8 cellular contexts compared by ENCODE assay signal in the genomic region with DNA sequence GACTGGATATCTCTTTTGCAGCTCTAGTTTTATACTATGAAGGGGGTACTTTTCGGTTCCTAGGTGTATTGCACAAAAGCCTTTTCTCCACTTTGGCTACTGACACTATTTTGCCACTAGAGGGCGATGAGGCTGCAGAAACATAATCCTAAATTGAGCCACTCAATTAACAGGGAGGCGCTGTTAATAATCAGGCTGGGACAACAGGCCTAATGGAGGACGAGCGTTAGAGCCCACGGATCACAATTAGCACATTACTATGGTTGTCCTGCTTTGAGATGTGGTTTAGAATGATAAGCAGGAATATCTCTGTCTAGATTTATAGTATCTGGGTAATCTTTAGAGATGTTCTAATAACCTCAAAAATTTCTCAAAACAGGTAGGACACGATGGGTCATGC.
DNase-seq lines count a peak whose midpoint lies in the region; ATAC-seq and TF ChIP-seq lines count a peak whose summit lies in the region.

No MANE protein-coding gene starts in this region.

- H3K9me3 ChIP-seq in endodermal cell (ENCODE audit: control insufficient read depth, low read length) (no peaks in the 10 kb centered on the region), testis (no peaks in the 10 kb centered on the region)

- ATAC-seq in GM19351 (IDR thresholded peaks at IDR 0.05; ENCODE audit: unreplicated experiment) (peak; percentile 45), HG03457 (IDR thresholded peaks at IDR 0.05; ENCODE audit: unreplicated experiment) (peak; percentile 53)

- H3K4me1 ChIP-seq in endodermal cell (ENCODE audit: control insufficient read depth, insufficient read depth, low read length): peaks cover 10% of the 10 kb centered on the region
- no peaks in the 10 kb centered on the region for H3K4me1 ChIP-seq in testis

- no peaks in the 10 kb centered on the region for H3K9me3 Mint-ChIP-seq in activated CD4-positive, alpha-beta T cell treated with anti-CD3 and anti-CD28 coated beads, Interleukin-2, amount 10 ng/mL, durations not matched to agents 7 days and 5 days
- H3K9me3 Mint-ChIP-seq in endodermal cell: no peaks in the 10 kb centered on the region

- H3K27ac Mint-ChIP-seq in activated CD4-positive, alpha-beta T cell treated with anti-CD3 and anti-CD28 coated beads, Interleukin-2, amount 10 ng/mL, durations not matched to agents 7 days and 5 days: no peak overlapping the region
- no peak overlapping the region for H3K27ac Mint-ChIP-seq in endodermal cell

- no peak overlapping the region for H3K9ac ChIP-seq in endodermal cell (ENCODE audit: extremely low read depth, low read length, poor library complexity, severe bottlenecking)

- H3K4me3 ChIP-seq in endodermal cell (ENCODE audit: low read length) (no peak overlapping the region), testis (peak overlapping the region in 1 of 2 donors; percentile 31)

- no peak overlapping the region for H3K4me3 Mint-ChIP-seq in activated CD4-positive, alpha-beta T cell treated with anti-CD3 and anti-CD28 coated beads, Interleukin-2, amount 10 ng/mL, durations not matched to agents 7 days and 5 days
- H3K4me3 Mint-ChIP-seq in endodermal cell: no peak overlapping the region

- peaks cover 3% of the 10 kb centered on the region for H3K4me1 Mint-ChIP-seq in activated CD4-positive, alpha-beta T cell treated with anti-CD3 and anti-CD28 coated beads, Interleukin-2, amount 10 ng/mL, durations not matched to agents 7 days and 5 days
- peaks cover 45% of the 10 kb centered on the region for H3K4me1 Mint-ChIP-seq in endodermal cell

- no peak for TF ChIP-seq POLR2A in testis (IDR thresholded peaks at IDR 0.05)

- DNase-seq in COLO829 (ENCODE audit: low spot score) (peak; percentile 62), NCI-H510A (lab: John Stamatoyannopoulos, UW) (peak; percentile 40), endodermal cell (peak; percentile 80), mucosa of gallbladder (ENCODE audit: low spot score) (peak; percentile 41), testis (peak; percentile 65)
- peak; percentile 57 for DNase-seq in activated CD4-positive, alpha-beta T cell treated with anti-CD3 and anti-CD28 coated beads, Interleukin-2, amount 10 ng/mL, durations not matched to agents 7 days and 5 days

- H3K27ac ChIP-seq in endodermal cell (ENCODE audit: low read depth, low read length): no peak overlapping the region
- no peak overlapping the region for H3K27ac ChIP-seq in testis

- TF ChIP-seq CTCF in endodermal cell (conservative IDR thresholded peaks at IDR 0.05) (peak; percentile 92), testis (IDR thresholded peaks at IDR 0.05) (peak; percentile 55 to 89 (median 83))

- CTCF ChIA-PET in activated CD4-positive, alpha-beta T cell treated with anti-CD3 and anti-CD28 coated beads, Interleukin-2, amount 10 ng/mL, durations not matched to agents 7 days and 5 days (lab: Charles Lee): interaction anchor here (1.0 kb wide), 1 partner anchor 14 kb away, joined by 3 read pairs; no protein-coding TSS in a partner anchor

- POLR2A ChIA-PET in activated CD4-positive, alpha-beta T cell treated with anti-CD3 and anti-CD28 coated beads, Interleukin-2, amount 10 ng/mL, durations not matched to agents 7 days and 5 days (lab: Charles Lee): no interaction called here

- H3K36me3 Mint-ChIP-seq in activated CD4-positive, alpha-beta T cell treated with anti-CD3 and anti-CD28 coated beads, Interleukin-2, amount 10 ng/mL, durations not matched to agents 7 days and 5 days (ENCODE audit: low read depth): no peaks in the 10 kb centered on the region
- H3K36me3 Mint-ChIP-seq in endodermal cell (ENCODE audit: low read depth): no peaks in the 10 kb centered on the region

- intact Hi-C loops in testis (cut with DNase I; ENCODE audit: low total_unique reads): no loop called here

- peaks cover under 1% of the 10 kb centered on the region for H3K27me3 Mint-ChIP-seq in activated CD4-positive, alpha-beta T cell treated with anti-CD3 and anti-CD28 coated beads, Interleukin-2, amount 10 ng/mL, durations not matched to agents 7 days and 5 days
- H3K27me3 Mint-ChIP-seq in endodermal cell (ENCODE audit: insufficient read depth): peaks cover 1% of the 10 kb centered on the region

- H3K36me3 ChIP-seq in endodermal cell (ENCODE audit: control insufficient read depth, insufficient read depth, low read length): no peaks in the 10 kb centered on the region
- H3K36me3 ChIP-seq in testis (ENCODE audit: low read depth, missing control alignments): no peaks in the 10 kb centered on the region

- 34 to 36% methylated on average over 6 to 7 of the region's 7 CpGs for WGBS in endodermal cell (ENCODE audit: insufficient coverage in 1 of 2, insufficient read length in 1 of 2), 2 experiments
- WGBS in testis, 2 donors: 11% methylated on average over 7 of the region's 7 CpGs

- H3K27me3 ChIP-seq in endodermal cell (ENCODE audit: control insufficient read depth, insufficient read depth, low read length, poor library complexity, severe bottlenecking) (no peaks in the 10 kb centered on the region), testis (no peaks in the 10 kb centered on the region)
